ENCODE assay signal across 28 cellular contexts in the genomic region with DNA sequence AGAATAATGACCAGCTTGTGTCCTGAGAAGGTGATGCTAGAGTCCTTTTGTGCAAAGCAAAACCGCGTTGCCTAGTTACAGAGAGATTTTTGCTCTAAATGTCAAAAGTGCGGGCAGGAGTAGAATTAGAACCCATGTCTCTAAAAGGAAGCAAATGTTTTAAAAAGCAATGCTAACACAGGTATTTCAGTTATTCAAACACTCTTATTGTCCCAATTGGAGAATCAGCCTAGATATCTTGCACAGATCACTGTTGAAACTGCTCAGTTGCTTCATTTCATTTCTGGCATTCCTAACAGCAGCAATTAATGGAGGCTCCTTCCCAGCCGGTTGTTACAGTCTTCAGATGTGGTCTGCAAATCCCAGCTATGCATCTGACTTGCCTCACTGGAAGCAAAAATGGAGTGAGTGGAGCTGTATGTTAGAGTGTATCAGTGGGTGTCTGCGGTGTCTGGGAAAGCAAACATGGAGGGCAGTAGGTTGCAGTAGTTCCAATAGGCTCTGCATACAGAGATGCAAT. TPM values are rescaled to one million over a fixed set of nuclear protein-coding genes. Genes with fewer than 3 reads are reported as not detected.
"Had no signal": no experiment of that assay in that cellular context is flagged by ENCODE, and none has a peak within 500 bp of the region (broad histone marks: within the 10 kb centered on the region; RNA-seq: fewer than 3 reads in every experiment).

No MANE protein-coding gene starts in this region.

- H3K9ac ChIP-seq: KMS-11 had no signal

- H3K4me3 ChIP-seq: SK-N-MC had no signal

- H3K27ac ChIP-seq: brain microvascular endothelial cell, KMS-11, SK-N-MC had no signal

- H3K4me2 ChIP-seq: KMS-11 had no signal

- H3K9me3 Mint-ChIP-seq: activated B cell treated with CpG ODN at 0.5 μM for 24 hours; activated CD4-positive, alpha-beta memory T cell treated with anti-CD3 and anti-CD28 coated beads for 36 hours; activated CD4-positive, alpha-beta T cell treated with anti-CD3 and anti-CD28 coated beads, Interleukin-2, amount 10 ng/mL, durations not matched to agents 7 days and 5 days; activated naive CD8-positive, alpha-beta T cell treated with anti-CD3 and anti-CD28 coated beads, Interleukin-2, amount 50 U/mL, for 24 hours; activated T-cell treated with anti-CD3 and anti-CD28 coated beads, Interleukin-2, amount 50 U/mL, for 4 hours had no signal

- H3K27me3 ChIP-seq: brain microvascular endothelial cell had no signal

- H3K27me3 Mint-ChIP-seq: activated B cell treated with CpG ODN at 0.5 μM for 24 hours; activated CD4-positive, alpha-beta memory T cell treated with anti-CD3 and anti-CD28 coated beads for 36 hours; activated CD4-positive, alpha-beta T cell treated with anti-CD3 and anti-CD28 coated beads, Interleukin-2, amount 10 ng/mL, durations not matched to agents 7 days and 5 days; activated naive CD8-positive, alpha-beta T cell treated with anti-CD3 and anti-CD28 coated beads, Interleukin-2, amount 50 U/mL, for 24 hours had no signal

- DNase-seq: activated B cell treated with CpG ODN at 0.5 μM for 24 hours; activated CD4-positive, alpha-beta memory T cell treated with anti-CD3 and anti-CD28 coated beads for 36 hours; activated CD4-positive, alpha-beta T cell treated with anti-CD3 and anti-CD28 coated beads, Interleukin-2, amount 10 ng/mL, durations not matched to agents 7 days and 5 days; activated CD8-positive, alpha-beta memory T cell treated with anti-CD3 and anti-CD28 coated beads for 24 hours; activated effector memory CD4-positive, alpha-beta T cell treated with anti-CD3 and anti-CD28 coated beads, Interleukin-2, amount 50 U/mL, for 16 hours; activated naive CD4-positive, alpha-beta T cell treated with Interleukin-2 at 50 U/mL for 16 hours; activated naive CD8-positive, alpha-beta T cell treated with anti-CD3 and anti-CD28 coated beads, Interleukin-2, amount 50 U/mL, for 24 hours; activated T-cell treated with anti-CD3 and anti-CD28 coated beads, Interleukin-2, amount 50 U/mL, for 4 hours; amygdala; brain microvascular endothelial cell; cerebellar nuclear complex; NCI-H1092 treated with DMSO at 0.1 percent for 48 hours; NCI-H1417 treated with DMSO at 0.1 percent for 48 hours; NCI-H1694; NCI-H2029; NCI-H2107; NCI-H2171 treated with DMSO at 0.1 percent for 48 hours; NCI-H226; NCI-H526; NK-92 treated with Interleukin-12 subunit alpha and Interleukin-12 subunit beta, amount 100 ng/mL, for 24 hours; OCI-M1; RPMI8226 had no signal

- H3K27ac Mint-ChIP-seq: activated B cell treated with CpG ODN at 0.5 μM for 24 hours; activated CD4-positive, alpha-beta memory T cell treated with anti-CD3 and anti-CD28 coated beads for 36 hours; activated CD4-positive, alpha-beta T cell treated with anti-CD3 and anti-CD28 coated beads, Interleukin-2, amount 10 ng/mL, durations not matched to agents 7 days and 5 days; activated naive CD4-positive, alpha-beta T cell treated with anti-CD3 and anti-CD28 coated beads, Interleukin-2, amount 50 U/mL, for 72 hours; activated naive CD8-positive, alpha-beta T cell treated with anti-CD3 and anti-CD28 coated beads, Interleukin-2, amount 50 U/mL, for 24 hours had no signal

- ATAC-seq: activated naive CD4-positive, alpha-beta T cell treated with anti-CD3 and anti-CD28 coated beads, Interleukin-2, amount 50 U/mL, for 72 hours; activated naive CD8-positive, alpha-beta T cell treated with anti-CD3 and anti-CD28 coated beads, Interleukin-2, amount 50 U/mL, for 24 hours; activated T-cell treated with anti-CD3 and anti-CD28 coated beads, Interleukin-2, amount 50 U/mL, for 4 hours; Panc1; Right ventricle myocardium inferior had no signal

- H3K4me3 Mint-ChIP-seq: activated B cell treated with CpG ODN at 0.5 μM for 24 hours; activated CD4-positive, alpha-beta memory T cell treated with anti-CD3 and anti-CD28 coated beads for 36 hours; activated CD4-positive, alpha-beta T cell treated with anti-CD3 and anti-CD28 coated beads, Interleukin-2, amount 10 ng/mL, durations not matched to agents 7 days and 5 days; activated naive CD8-positive, alpha-beta T cell treated with anti-CD3 and anti-CD28 coated beads, Interleukin-2, amount 50 U/mL, for 24 hours; activated T-cell treated with anti-CD3 and anti-CD28 coated beads, Interleukin-2, amount 50 U/mL, for 4 hours had no signal

- H3K4me1 Mint-ChIP-seq: activated B cell treated with CpG ODN at 0.5 μM for 24 hours; activated CD4-positive, alpha-beta T cell treated with anti-CD3 and anti-CD28 coated beads, Interleukin-2, amount 10 ng/mL, durations not matched to agents 7 days and 5 days; activated naive CD8-positive, alpha-beta T cell treated with anti-CD3 and anti-CD28 coated beads, Interleukin-2, amount 50 U/mL, for 24 hours had no signal

- H3K36me3 Mint-ChIP-seq: activated CD4-positive, alpha-beta memory T cell treated with anti-CD3 and anti-CD28 coated beads for 36 hours; activated naive CD4-positive, alpha-beta T cell treated with anti-CD3 and anti-CD28 coated beads, Interleukin-2, amount 50 U/mL, for 72 hours had no signal

- H3K36me3 ChIP-seq: brain microvascular endothelial cell had no signal

RNA-seq across cellular contexts. Expression of a gene that starts 55.6 kb away (rescaled TPM):
- total RNA-seq: activated B cell treated with CpG ODN at 0.5 μM for 24 hours; activated CD4-positive, alpha-beta memory T cell treated with anti-CD3 and anti-CD28 coated beads for 36 hours; activated CD4-positive, alpha-beta T cell treated with anti-CD3 and anti-CD28 coated beads, Interleukin-2, amount 10 ng/mL, durations not matched to agents 7 days and 5 days; activated naive CD4-positive, alpha-beta T cell treated with anti-CD3 and anti-CD28 coated beads, Interleukin-2, amount 50 U/mL, for 72 hours; activated T-cell treated with anti-CD3 and anti-CD28 coated beads, Interleukin-2, amount 50 U/mL, for 4 hours; T-helper 1 cell treated with Interleukin-12 subunit alpha and Interleukin-12 subunit beta and Interleukin-4 antibody, amounts not matched to agents 30 ng/mL and 1 ng/mL, for 36 hours had no signal
